1 cellular context compared by ENCODE assay signal in genomic region chr15:26972636-26973035, GRCh38.
TF ChIP-seq lines count a peak whose summit lies in the region.

No MANE protein-coding gene starts in this region.

TF ChIP-seq in WTC11, 78 proteins besides CTCF, POLR2A, EP300 and RAD21 (continued from another document):
- TF ChIP-seq IRF1 (CRISPR knock-in tag; IDR thresholded peaks at IDR 0.05): no peak
- no peak for TF ChIP-seq ZNF138 (CRISPR knock-in tag; conservative IDR thresholded peaks at IDR 0.05)
- no peak for TF ChIP-seq ZNF423 (CRISPR knock-in tag; IDR thresholded peaks at IDR 0.05)
- TF ChIP-seq NFE2L1 (CRISPR knock-in tag; IDR thresholded peaks at IDR 0.05): no peak
- TF ChIP-seq ARID4B (CRISPR knock-in tag; IDR thresholded peaks at IDR 0.05; ENCODE audit: borderline replicate concordance): no peak
- no peak for TF ChIP-seq STAT6 (CRISPR knock-in tag; conservative IDR thresholded peaks at IDR 0.05; ENCODE audit: low read depth)
- no peak for TF ChIP-seq E2F4 (CRISPR knock-in tag; IDR thresholded peaks at IDR 0.05; ENCODE audit: borderline replicate concordance, low read depth)
- no peak for TF ChIP-seq PRRX2 (CRISPR knock-in tag; IDR thresholded peaks at IDR 0.05)
- TF ChIP-seq CREB1 (CRISPR knock-in tag; IDR thresholded peaks at IDR 0.05): no peak
